ENCODE assay signal across 1 cellular context in the genomic region with DNA sequence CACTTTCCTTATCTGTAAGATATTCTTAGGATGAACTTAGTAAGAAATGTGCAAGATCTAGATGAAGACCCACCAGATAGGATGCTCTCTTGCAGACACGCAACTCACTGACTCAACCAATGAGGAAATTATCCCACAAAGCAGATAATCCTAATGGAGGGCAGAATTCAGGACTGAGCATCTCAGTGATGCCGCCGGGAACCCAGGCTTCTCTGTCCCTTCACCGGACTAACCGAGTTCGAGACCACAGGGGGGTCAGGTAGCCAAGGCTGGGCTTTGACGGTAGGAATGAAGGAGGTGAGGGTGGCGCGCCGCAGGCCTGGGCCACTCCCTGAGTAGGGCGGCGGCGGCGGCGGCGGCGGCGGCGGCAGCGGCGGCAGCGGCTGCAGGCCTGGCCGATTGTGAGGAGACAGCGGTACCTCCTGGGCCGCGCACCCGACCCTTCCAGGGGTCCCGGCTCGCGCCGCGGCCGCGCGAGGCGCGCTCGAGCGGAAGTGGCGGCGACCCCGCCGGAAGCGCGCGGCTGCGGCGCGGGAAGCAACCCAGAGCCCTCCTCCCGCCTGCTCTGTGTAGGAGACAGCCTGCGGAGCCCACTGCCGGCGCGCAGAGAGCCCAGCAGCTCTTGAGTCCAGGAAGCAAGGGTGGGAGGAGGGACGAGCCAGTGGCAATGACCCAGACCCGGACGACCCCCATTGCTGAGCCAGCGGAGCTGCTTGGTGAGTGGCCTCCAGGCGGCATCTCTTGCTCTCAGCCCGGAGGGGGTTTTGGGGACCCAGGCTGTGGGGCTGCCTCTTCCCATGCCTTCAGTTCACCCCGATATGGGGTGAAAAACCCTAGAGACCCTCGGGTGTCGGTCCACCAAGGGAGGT.
TF ChIP-seq lines count a peak whose summit lies in the region.

A gene with protein sequence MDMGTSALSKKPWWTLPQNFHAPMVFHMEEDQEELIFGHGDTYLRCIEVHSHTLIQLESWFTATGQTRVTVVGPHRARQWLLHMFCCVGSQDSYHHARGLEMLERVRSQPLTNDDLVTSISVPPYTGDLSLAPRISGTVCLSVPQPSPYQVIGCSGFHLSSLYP (minus strand): TSS at position 496 of the 869 bp plus-strand sequence. CDS start 20,679 bp downstream, outside the sequence.

TF ChIP-seq in GM12878, 131 proteins besides CTCF, POLR2A, EP300 and RAD21:
- TF ChIP-seq SREBF1 (IDR thresholded peaks at IDR 0.05; ENCODE audit: low read length) = no peak
- TF ChIP-seq CREM (IDR thresholded peaks at IDR 0.05; ENCODE audit: low read depth) = peak; percentile 39; the same call in 1 of the 2 replicates
- TF ChIP-seq YY1 (IDR thresholded peaks at IDR 0.05; ENCODE audit: low read depth, low read length) = no peak
- no peak for TF ChIP-seq PBX3 (IDR thresholded peaks at IDR 0.05; ENCODE audit: insufficient replicate concordance, low read depth, low read length)
- TF ChIP-seq ASH2L (IDR thresholded peaks at IDR 0.05; ENCODE audit: borderline replicate concordance, low read depth) = 0 out of 2 replicates have a peak, but pooled peaks have one; percentile 46
- peak; percentile 80; the same call in 1 of the 2 replicates for TF ChIP-seq GATAD2B (conservative IDR thresholded peaks at IDR 0.05; ENCODE audit: low read depth)
- TF ChIP-seq DPF2 (IDR thresholded peaks at IDR 0.05) = 0 out of 2 replicates have a peak, but pooled peaks have one; percentile 33
- TF ChIP-seq PKNOX1 (IDR thresholded peaks at IDR 0.05) = no peak
- peak; percentile 78 for TF ChIP-seq LARP7 (IDR thresholded peaks at IDR 0.05)
- TF ChIP-seq MEF2B (IDR thresholded peaks at IDR 0.05; ENCODE audit: partially characterized antibody, poor library complexity, severe bottlenecking) = peak; percentile 18
- peak; percentile 59; the same call in 1 of the 2 replicates for TF ChIP-seq NR2F1 (conservative IDR thresholded peaks at IDR 0.05)
- no peak for TF ChIP-seq ZNF24 (IDR thresholded peaks at IDR 0.05)
- TF ChIP-seq IRF5 (IDR thresholded peaks at IDR 0.05; ENCODE audit: borderline replicate concordance) = no peak
- 0 out of 2 replicates have a peak, but pooled peaks have one; percentile 26 for TF ChIP-seq SMAD5 (IDR thresholded peaks at IDR 0.05; ENCODE audit: low read depth)
- TF ChIP-seq RFX5 (IDR thresholded peaks at IDR 0.05; ENCODE audit: low read depth, low read length) = no peak
- peak; percentile 8; the same call in 1 of the 2 replicates for TF ChIP-seq RUNX3 (IDR thresholded peaks at IDR 0.05; ENCODE audit: low read length)
- TF ChIP-seq ZBTB40 (IDR thresholded peaks at IDR 0.05; ENCODE audit: borderline replicate concordance) = peak; percentile 64; the same call in 1 of the 2 replicates
- TF ChIP-seq POLR2AphosphoS2 (IDR thresholded peaks at IDR 0.05; ENCODE audit: low read depth, low read length) = no peak
- TF ChIP-seq SMARCA5 (IDR thresholded peaks at IDR 0.05) = peak; percentile 73
- peak in 1 of 2 experiments; percentile 45; a peak in 2 of 4 replicates for TF ChIP-seq BHLHE40 (IDR thresholded peaks at IDR 0.05; ENCODE audit: borderline replicate concordance in 1 of 2, low read depth in 2 of 2, low read length in 1 of 2)
- peak; percentile 89; the same call in 1 of the 2 replicates for TF ChIP-seq RB1 (IDR thresholded peaks at IDR 0.05; ENCODE audit: borderline replicate concordance)
- TF ChIP-seq, protein P1, sequence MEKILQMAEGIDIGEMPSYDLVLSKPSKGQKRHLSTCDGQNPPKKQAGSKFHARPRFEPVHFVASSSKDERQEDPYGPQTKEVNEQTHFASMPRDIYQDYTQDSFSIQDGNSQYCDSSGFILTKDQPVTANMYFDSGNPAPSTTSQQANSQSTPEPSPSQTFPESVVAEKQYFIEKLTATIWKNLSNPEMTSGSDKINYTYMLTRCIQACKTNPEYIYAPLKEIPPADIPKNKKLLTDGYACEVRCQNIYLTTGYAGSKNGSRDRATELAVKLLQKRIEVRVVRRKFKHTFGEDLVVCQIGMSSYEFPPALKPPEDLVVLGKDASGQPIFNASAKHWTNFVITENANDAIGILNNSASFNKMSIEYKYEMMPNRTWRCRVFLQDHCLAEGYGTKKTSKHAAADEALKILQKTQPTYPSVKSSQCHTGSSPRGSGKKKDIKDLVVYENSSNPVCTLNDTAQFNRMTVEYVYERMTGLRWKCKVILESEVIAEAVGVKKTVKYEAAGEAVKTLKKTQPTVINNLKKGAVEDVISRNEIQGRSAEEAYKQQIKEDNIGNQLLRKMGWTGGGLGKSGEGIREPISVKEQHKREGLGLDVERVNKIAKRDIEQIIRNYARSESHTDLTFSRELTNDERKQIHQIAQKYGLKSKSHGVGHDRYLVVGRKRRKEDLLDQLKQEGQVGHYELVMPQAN (conservative IDR thresholded peaks at IDR 0.05) = peak; percentile 45; the same call in 1 of the 2 replicates
- TF ChIP-seq ZSCAN29 (IDR thresholded peaks at IDR 0.05) = no peak
- TF ChIP-seq BACH1 (IDR thresholded peaks at IDR 0.05; ENCODE audit: borderline replicate concordance) = 0 out of 2 replicates have a peak, but pooled peaks have one; percentile 52
- 0 out of 2 replicates have a peak, but pooled peaks have one; percentile 57 for TF ChIP-seq CBFB (IDR thresholded peaks at IDR 0.05; ENCODE audit: low read depth)
- TF ChIP-seq IKZF1 (conservative IDR thresholded peaks at IDR 0.05) = peak; percentile 65; the same call in 1 of the 2 replicates
- no peak for TF ChIP-seq HDAC6 (IDR thresholded peaks at IDR 0.05; ENCODE audit: unreplicated experiment)
- peak; percentile 62; the same call in 1 of the 2 replicates for TF ChIP-seq POLR2AphosphoS5 (IDR thresholded peaks at IDR 0.05; ENCODE audit: low read length)
- TF ChIP-seq RELA (IDR thresholded peaks at IDR 0.05; ENCODE audit: borderline replicate concordance, partially characterized antibody) = no peak
- TF ChIP-seq GABPA (IDR thresholded peaks at IDR 0.05; ENCODE audit: low read depth) = peak; percentile 76
- no peak for TF ChIP-seq EED (IDR thresholded peaks at IDR 0.05; ENCODE audit: low read depth)
- peak in 1 of 2 experiments; percentile 40; a peak in 1 of 4 replicates for TF ChIP-seq ETV6 (conservative IDR thresholded peaks at IDR 0.05 in 1 of 2, IDR thresholded peaks at IDR 0.05 in 1 of 2; ENCODE audit: borderline replicate concordance in 1 of 2, low read depth in 1 of 2)
- no peak for TF ChIP-seq FOXK2 (IDR thresholded peaks at IDR 0.05)
- TF ChIP-seq, protein P2, sequence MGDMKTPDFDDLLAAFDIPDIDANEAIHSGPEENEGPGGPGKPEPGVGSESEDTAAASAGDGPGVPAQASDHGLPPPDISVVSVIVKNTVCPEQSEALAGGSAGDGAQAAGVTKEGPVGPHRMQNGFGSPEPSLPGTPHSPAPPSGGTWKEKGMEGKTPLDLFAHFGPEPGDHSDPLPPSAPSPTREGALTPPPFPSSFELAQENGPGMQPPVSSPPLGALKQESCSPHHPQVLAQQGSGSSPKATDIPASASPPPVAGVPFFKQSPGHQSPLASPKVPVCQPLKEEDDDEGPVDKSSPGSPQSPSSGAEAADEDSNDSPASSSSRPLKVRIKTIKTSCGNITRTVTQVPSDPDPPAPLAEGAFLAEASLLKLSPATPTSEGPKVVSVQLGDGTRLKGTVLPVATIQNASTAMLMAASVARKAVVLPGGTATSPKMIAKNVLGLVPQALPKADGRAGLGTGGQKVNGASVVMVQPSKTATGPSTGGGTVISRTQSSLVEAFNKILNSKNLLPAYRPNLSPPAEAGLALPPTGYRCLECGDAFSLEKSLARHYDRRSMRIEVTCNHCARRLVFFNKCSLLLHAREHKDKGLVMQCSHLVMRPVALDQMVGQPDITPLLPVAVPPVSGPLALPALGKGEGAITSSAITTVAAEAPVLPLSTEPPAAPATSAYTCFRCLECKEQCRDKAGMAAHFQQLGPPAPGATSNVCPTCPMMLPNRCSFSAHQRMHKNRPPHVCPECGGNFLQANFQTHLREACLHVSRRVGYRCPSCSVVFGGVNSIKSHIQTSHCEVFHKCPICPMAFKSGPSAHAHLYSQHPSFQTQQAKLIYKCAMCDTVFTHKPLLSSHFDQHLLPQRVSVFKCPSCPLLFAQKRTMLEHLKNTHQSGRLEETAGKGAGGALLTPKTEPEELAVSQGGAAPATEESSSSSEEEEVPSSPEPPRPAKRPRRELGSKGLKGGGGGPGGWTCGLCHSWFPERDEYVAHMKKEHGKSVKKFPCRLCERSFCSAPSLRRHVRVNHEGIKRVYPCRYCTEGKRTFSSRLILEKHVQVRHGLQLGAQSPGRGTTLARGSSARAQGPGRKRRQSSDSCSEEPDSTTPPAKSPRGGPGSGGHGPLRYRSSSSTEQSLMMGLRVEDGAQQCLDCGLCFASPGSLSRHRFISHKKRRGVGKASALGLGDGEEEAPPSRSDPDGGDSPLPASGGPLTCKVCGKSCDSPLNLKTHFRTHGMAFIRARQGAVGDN (IDR thresholded peaks at IDR 0.05) = peak; percentile 86
- TF ChIP-seq ELK1 (IDR thresholded peaks at IDR 0.05; ENCODE audit: low read depth, low read length) = 0 out of 2 replicates have a peak, but pooled peaks have one; percentile 55
- TF ChIP-seq RBBP5 (conservative IDR thresholded peaks at IDR 0.05) = no peak
- 0 out of 3 replicates have a peak, but pooled peaks of 1 of the 2 experiments have one; percentile 10 for TF ChIP-seq EGR1 (IDR thresholded peaks at IDR 0.05; ENCODE audit: borderline replicate concordance in 1 of 2, low read depth in 2 of 2, low read length in 2 of 2)
